Comparison of ENCODE assay signal across 10 cellular contexts in the genomic region with DNA sequence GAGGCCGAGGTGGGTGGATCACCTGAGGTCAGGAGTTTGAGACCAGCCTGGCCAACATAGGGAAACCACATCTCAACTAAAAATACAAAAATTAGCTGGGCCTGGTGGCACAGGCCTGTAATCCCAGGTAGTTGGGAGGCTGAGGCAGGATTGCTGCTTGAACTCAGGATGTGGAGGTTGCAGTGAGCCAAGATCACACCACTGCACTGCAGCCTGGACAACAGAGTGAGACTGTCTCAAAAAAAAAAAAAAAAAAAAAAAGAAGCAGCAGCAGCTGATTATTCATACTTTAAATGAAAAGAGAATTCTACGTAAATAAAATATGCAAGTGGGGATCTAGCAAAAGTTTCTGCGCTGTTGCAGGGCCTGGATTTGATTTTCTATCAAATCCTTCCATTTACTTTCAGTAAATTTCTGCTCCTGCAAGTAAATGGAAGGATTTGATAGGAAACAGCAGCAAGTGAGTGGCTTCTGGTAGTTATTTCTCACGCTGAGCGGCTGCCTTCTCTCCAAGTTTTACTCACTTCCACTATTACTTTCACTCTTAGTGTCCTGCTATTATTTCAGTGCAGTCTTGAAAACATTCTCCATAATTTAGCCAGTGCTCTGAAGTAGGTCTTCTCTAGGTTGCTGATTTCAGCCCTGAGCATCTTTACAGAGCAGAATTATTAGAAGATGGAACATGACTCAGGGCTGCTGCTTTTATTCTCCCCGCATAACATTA.
DNase-seq lines count a peak whose midpoint lies in the region; ATAC-seq and TF ChIP-seq lines count a peak whose summit lies in the region.
"Had no signal": no experiment of that assay in that cellular context is flagged by ENCODE, and none has a peak within 500 bp of the region (broad histone marks: within the 10 kb centered on the region; RNA-seq: fewer than 3 reads in every experiment).

No MANE protein-coding gene starts in this region.

- H3K4me3 ChIP-seq in right atrium auricular region (no peak overlapping the region), esophagus muscularis mucosa (no peak overlapping the region), coronary artery (no peak overlapping the region)

- WGBS in esophagus muscularis mucosa: 90% methylated on average over 6 of the region's 6 CpGs

- H3K9me3 ChIP-seq in right atrium auricular region (no peaks in the 10 kb centered on the region), esophagus muscularis mucosa (no peaks in the 10 kb centered on the region)

- H3K36me3 ChIP-seq in right atrium auricular region (no peaks in the 10 kb centered on the region), esophagus muscularis mucosa (peaks cover 0 to 4% (median under 1%) of the 10 kb centered on the region in 4 donors)

- H3K9me3 Mint-ChIP-seq in central memory CD8-positive, alpha-beta T cell: no peaks in the 10 kb centered on the region

- TF ChIP-seq POLR2A in esophagus muscularis mucosa (IDR thresholded peaks at IDR 0.05; ENCODE audit: low read depth): no peak

- H3K4me1 Mint-ChIP-seq in central memory CD8-positive, alpha-beta T cell: peaks cover 6% of the 10 kb centered on the region

- no peak overlapping the region for H3K27ac Mint-ChIP-seq in central memory CD8-positive, alpha-beta T cell (ENCODE audit: low read depth)

- H3K4me3 Mint-ChIP-seq in central memory CD8-positive, alpha-beta T cell: peak overlapping the region; percentile 26

- no peak for DNase-seq in central memory CD8-positive, alpha-beta T cell (ENCODE audit: low spot score in 2 of 2)
- DNase-seq in right atrium auricular region (ENCODE audit: low spot score) (no peak), superior temporal gyrus (ENCODE audit: extremely low spot score) (no peak), esophagus muscularis mucosa (ENCODE audit: extremely low spot score) (no peak), coronary artery (ENCODE audit: low spot score) (no peak)
- DNase-seq: activated T-cell treated with anti-CD3 and anti-CD28 coated beads, Interleukin-2, amount 50 U/mL, for 48 hours; NCI-H446 treated with DMSO at 0.1 percent for 48 hours had no signal

- intact Hi-C loops in esophagus muscularis mucosa (cut with DNase I): no loop called here

- TF ChIP-seq CTCF in right atrium auricular region (IDR thresholded peaks at IDR 0.05) (no peak), esophagus muscularis mucosa (IDR thresholded peaks at IDR 0.05) (no peak), coronary artery (IDR thresholded peaks at IDR 0.05) (no peak)

- H3K27ac ChIP-seq in right atrium auricular region (no peak overlapping the region), esophagus muscularis mucosa (replicated peaks in 1 of 4) (no peak overlapping the region), coronary artery (no peak overlapping the region)

- no peaks in the 10 kb centered on the region for H3K27me3 Mint-ChIP-seq in central memory CD8-positive, alpha-beta T cell

- no peak for TF ChIP-seq EP300 in esophagus muscularis mucosa (IDR thresholded peaks at IDR 0.05)

- ATAC-seq in GM18861 (IDR thresholded peaks at IDR 0.05; ENCODE audit: unreplicated experiment) (peak; percentile 97), GM21423 (IDR thresholded peaks at IDR 0.05; ENCODE audit: unreplicated experiment) (peak; percentile 94), HG03103 (IDR thresholded peaks at IDR 0.05; ENCODE audit: low read depth, unreplicated experiment) (peak; percentile 91)
- ATAC-seq in central memory CD8-positive, alpha-beta T cell (replicated peaks; ENCODE audit: extremely low read depth, poor library complexity, severe bottlenecking): no peak

- H3K27me3 ChIP-seq in right atrium auricular region (no peaks in the 10 kb centered on the region), esophagus muscularis mucosa (no peaks in the 10 kb centered on the region)

- no peaks in the 10 kb centered on the region for H3K4me1 ChIP-seq in right atrium auricular region
- no peaks in the 10 kb centered on the region for H3K4me1 ChIP-seq in esophagus muscularis mucosa

- H3K36me3 Mint-ChIP-seq in central memory CD8-positive, alpha-beta T cell (ENCODE audit: insufficient read depth): no peaks in the 10 kb centered on the region
